1 cellular context compared by ENCODE assay signal in genomic region chr11:72112541-72113136, GRCh38.
TF ChIP-seq lines count a peak whose summit lies in the region.

ANAPC15 (minus strand) TSS chr11:72112695; CDS start chr11:72111276, 1,419 bp downstream.

TF ChIP-seq in HepG2, 621 proteins besides CTCF, POLR2A, EP300 and RAD21 (continued from another document):
- TF ChIP-seq TRAFD1 (CRISPR knock-in tag; IDR thresholded peaks at IDR 0.05; ENCODE audit: borderline replicate concordance) (0 out of 2 replicates have a peak, but pooled peaks have one; percentile 32), NONO (IDR thresholded peaks at IDR 0.05) (no peak), NONO (CRISPR knock-in tag; conservative IDR thresholded peaks at IDR 0.05) (peak; percentile 49; the same call in 1 of the 2 replicates), ZNF543 (CRISPR knock-in tag; IDR thresholded peaks at IDR 0.05) (no peak), HES4 (CRISPR knock-in tag; IDR thresholded peaks at IDR 0.05; ENCODE audit: borderline replicate concordance) (no peak), ZNF747 (CRISPR knock-in tag; IDR thresholded peaks at IDR 0.05; ENCODE audit: borderline replicate concordance) (peak; percentile 69; the same call in 1 of the 2 replicates), AGO1 (IDR thresholded peaks at IDR 0.05; ENCODE audit: low read depth, low read length, poor library complexity, severe bottlenecking) (no peak), FOXM1 (CRISPR knock-in tag; IDR thresholded peaks at IDR 0.05) (no peak), ETV6 (CRISPR knock-in tag; conservative IDR thresholded peaks at IDR 0.05) (no peak), ZNF589 (CRISPR knock-in tag; conservative IDR thresholded peaks at IDR 0.05) (no peak), PRPF4 (IDR thresholded peaks at IDR 0.05; ENCODE audit: low read depth, low read length, poor library complexity, severe bottlenecking) (no peak), IKZF4 (CRISPR knock-in tag; IDR thresholded peaks at IDR 0.05; ENCODE audit: borderline replicate concordance, low read depth, not compliant biosample characterization) (no peak), KLF9 (CRISPR knock-in tag; IDR thresholded peaks at IDR 0.05; ENCODE audit: low read depth) (no peak), RFX5 (IDR thresholded peaks at IDR 0.05; ENCODE audit: low read depth, low read length) (no peak), PRMT3 (CRISPR knock-in tag; IDR thresholded peaks at IDR 0.05; ENCODE audit: borderline replicate concordance, low read depth) (no peak), ZNF260 (CRISPR knock-in tag; IDR thresholded peaks at IDR 0.05; ENCODE audit: borderline replicate concordance, low read depth) (no peak), ZBTB21 (CRISPR knock-in tag; IDR thresholded peaks at IDR 0.05) (no peak), TRIM24 (CRISPR knock-in tag; IDR thresholded peaks at IDR 0.05) (no peak), RFX1 (IDR thresholded peaks at IDR 0.05) (no peak), ARNT2 (CRISPR knock-in tag; IDR thresholded peaks at IDR 0.05; ENCODE audit: low read depth) (peak; percentile 68; the same call in 1 of the 2 replicates)
- TF ChIP-seq, protein P1, sequence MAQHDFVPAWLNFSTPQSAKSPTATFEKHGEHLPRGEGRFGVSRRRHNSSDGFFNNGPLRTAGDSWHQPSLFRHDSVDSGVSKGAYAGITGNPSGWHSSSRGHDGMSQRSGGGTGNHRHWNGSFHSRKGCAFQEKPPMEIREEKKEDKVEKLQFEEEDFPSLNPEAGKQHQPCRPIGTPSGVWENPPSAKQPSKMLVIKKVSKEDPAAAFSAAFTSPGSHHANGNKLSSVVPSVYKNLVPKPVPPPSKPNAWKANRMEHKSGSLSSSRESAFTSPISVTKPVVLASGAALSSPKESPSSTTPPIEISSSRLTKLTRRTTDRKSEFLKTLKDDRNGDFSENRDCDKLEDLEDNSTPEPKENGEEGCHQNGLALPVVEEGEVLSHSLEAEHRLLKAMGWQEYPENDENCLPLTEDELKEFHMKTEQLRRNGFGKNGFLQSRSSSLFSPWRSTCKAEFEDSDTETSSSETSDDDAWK (CRISPR knock-in tag; IDR thresholded peaks at IDR 0.05): no peak
- TF ChIP-seq, protein P2, sequence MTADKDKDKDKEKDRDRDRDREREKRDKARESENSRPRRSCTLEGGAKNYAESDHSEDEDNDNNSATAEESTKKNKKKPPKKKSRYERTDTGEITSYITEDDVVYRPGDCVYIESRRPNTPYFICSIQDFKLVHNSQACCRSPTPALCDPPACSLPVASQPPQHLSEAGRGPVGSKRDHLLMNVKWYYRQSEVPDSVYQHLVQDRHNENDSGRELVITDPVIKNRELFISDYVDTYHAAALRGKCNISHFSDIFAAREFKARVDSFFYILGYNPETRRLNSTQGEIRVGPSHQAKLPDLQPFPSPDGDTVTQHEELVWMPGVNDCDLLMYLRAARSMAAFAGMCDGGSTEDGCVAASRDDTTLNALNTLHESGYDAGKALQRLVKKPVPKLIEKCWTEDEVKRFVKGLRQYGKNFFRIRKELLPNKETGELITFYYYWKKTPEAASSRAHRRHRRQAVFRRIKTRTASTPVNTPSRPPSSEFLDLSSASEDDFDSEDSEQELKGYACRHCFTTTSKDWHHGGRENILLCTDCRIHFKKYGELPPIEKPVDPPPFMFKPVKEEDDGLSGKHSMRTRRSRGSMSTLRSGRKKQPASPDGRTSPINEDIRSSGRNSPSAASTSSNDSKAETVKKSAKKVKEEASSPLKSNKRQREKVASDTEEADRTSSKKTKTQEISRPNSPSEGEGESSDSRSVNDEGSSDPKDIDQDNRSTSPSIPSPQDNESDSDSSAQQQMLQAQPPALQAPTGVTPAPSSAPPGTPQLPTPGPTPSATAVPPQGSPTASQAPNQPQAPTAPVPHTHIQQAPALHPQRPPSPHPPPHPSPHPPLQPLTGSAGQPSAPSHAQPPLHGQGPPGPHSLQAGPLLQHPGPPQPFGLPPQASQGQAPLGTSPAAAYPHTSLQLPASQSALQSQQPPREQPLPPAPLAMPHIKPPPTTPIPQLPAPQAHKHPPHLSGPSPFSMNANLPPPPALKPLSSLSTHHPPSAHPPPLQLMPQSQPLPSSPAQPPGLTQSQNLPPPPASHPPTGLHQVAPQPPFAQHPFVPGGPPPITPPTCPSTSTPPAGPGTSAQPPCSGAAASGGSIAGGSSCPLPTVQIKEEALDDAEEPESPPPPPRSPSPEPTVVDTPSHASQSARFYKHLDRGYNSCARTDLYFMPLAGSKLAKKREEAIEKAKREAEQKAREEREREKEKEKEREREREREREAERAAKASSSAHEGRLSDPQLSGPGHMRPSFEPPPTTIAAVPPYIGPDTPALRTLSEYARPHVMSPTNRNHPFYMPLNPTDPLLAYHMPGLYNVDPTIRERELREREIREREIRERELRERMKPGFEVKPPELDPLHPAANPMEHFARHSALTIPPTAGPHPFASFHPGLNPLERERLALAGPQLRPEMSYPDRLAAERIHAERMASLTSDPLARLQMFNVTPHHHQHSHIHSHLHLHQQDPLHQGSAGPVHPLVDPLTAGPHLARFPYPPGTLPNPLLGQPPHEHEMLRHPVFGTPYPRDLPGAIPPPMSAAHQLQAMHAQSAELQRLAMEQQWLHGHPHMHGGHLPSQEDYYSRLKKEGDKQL (CRISPR knock-in tag; IDR thresholded peaks at IDR 0.05; ENCODE audit: low read depth): no peak
- TF ChIP-seq, protein P3, sequence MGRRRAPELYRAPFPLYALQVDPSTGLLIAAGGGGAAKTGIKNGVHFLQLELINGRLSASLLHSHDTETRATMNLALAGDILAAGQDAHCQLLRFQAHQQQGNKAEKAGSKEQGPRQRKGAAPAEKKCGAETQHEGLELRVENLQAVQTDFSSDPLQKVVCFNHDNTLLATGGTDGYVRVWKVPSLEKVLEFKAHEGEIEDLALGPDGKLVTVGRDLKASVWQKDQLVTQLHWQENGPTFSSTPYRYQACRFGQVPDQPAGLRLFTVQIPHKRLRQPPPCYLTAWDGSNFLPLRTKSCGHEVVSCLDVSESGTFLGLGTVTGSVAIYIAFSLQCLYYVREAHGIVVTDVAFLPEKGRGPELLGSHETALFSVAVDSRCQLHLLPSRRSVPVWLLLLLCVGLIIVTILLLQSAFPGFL (CRISPR knock-in tag; IDR thresholded peaks at IDR 0.05): no peak
- TF ChIP-seq, protein P4, sequence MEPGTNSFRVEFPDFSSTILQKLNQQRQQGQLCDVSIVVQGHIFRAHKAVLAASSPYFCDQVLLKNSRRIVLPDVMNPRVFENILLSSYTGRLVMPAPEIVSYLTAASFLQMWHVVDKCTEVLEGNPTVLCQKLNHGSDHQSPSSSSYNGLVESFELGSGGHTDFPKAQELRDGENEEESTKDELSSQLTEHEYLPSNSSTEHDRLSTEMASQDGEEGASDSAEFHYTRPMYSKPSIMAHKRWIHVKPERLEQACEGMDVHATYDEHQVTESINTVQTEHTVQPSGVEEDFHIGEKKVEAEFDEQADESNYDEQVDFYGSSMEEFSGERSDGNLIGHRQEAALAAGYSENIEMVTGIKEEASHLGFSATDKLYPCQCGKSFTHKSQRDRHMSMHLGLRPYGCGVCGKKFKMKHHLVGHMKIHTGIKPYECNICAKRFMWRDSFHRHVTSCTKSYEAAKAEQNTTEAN (CRISPR knock-in tag; conservative IDR thresholded peaks at IDR 0.05): 0 out of 2 replicates have a peak, but pooled peaks have one; percentile 44
